In the genomic region with DNA sequence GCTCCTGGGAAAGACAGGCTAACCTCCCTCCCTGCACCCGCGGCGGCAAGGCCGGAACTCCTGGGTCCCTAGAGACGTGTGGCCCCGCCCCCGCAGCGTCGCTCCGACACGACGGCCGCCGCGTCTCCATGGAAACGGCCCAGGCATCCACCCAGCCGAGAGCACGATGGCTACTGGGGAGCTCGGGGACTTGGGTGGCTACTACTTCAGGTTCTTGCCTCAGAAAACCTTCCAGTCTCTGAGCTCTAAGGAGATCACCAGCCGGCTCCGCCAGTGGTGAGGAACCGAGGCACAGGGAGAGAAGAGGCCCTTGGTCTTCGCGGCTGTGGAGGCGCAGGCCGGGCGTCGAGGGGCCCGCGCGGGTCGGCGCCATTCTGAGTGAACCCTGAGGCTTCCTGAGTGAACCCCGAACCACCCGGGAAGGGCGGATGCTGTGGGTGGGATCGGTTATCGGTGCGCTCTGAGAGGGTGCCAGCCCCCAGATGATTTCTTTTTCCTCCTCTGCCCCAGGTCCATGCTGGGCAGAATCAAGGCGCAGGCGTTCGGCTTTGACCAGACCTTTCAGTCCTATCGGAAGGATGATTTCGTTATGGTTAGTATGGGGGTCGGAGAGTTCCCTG, we compare ENCODE assay signal across 8 cellular contexts. TPM values are rescaled to one million over a fixed set of nuclear protein-coding genes. Genes with fewer than 3 reads are reported as not detected.
DNase-seq lines count a peak whose midpoint lies in the region; ATAC-seq and TF ChIP-seq lines count a peak whose summit lies in the region.

CFAP300 (plus strand) TSS at position 133 of the 620 bp plus-strand sequence; CDS start at position 167, 34 bp downstream.

- peaks cover 0 to 8% (median 3%) of the 10 kb centered on the region in 3 donors for H3K4me1 Mint-ChIP-seq in IgD-negative memory B cell
- H3K4me1 Mint-ChIP-seq in MCF 10A (ENCODE audit: insufficient read depth, unreplicated experiment): peaks cover 5% of the 10 kb centered on the region

- TF ChIP-seq CTCF in GM06990 (IDR thresholded peaks at IDR 0.05; ENCODE audit: insufficient read depth, low read length, poor library complexity, severe bottlenecking) (no peak), MCF 10A (IDR thresholded peaks at IDR 0.05; ENCODE audit: unreplicated experiment) (no peak)

- no peaks in the 10 kb centered on the region for H3K27me3 ChIP-seq in GM06990 (replicated peaks; ENCODE audit: control insufficient read depth, insufficient read depth, low read length)

- peaks cover 2 to 10% (median 4%) of the 10 kb centered on the region in 3 donors for H3K9me3 Mint-ChIP-seq in IgD-negative memory B cell
- no peaks in the 10 kb centered on the region for H3K9me3 Mint-ChIP-seq in MCF 10A (ENCODE audit: unreplicated experiment)

- H3K9me3 ChIP-seq in iPS-18c (ENCODE audit: control insufficient read depth, insufficient read depth, low read length): no peaks in the 10 kb centered on the region

- H3K27ac Mint-ChIP-seq in IgD-negative memory B cell (no peak within 1 kb of the TSS), MCF 10A (ENCODE audit: low read depth, unreplicated experiment) (peak within 1 kb of the TSS; percentile 95)

- peak; percentile 45 for DNase-seq in GM06990 (ENCODE audit: extremely low read depth, insufficient read length)
- DNase-seq in T-helper 9 cell: peak; percentile 6
- peak; percentile 75 for DNase-seq in MCF 10A (ENCODE audit: unreplicated experiment)
- DNase-seq in sciatic nerve (ENCODE audit: low spot score): peak; percentile 96
- DNase-seq in Kasumi-1 (lab: John Stamatoyannopoulos, UW): no peak

- H3K36me3 Mint-ChIP-seq in IgD-negative memory B cell: no peaks in the 10 kb centered on the region
- H3K36me3 Mint-ChIP-seq in MCF 10A (ENCODE audit: insufficient read depth, unreplicated experiment): peaks cover 20% of the 10 kb centered on the region

- intact Hi-C loops in MCF 10A (cut with micrococcal nuclease): loop anchor here (2.0 to 5.0 kb wide), 2 partner anchors 65 to 221 kb away; partner anchors contain the start of gene YAP1
- intact Hi-C loops in sciatic nerve (cut with DNase I): no loop called here

- BruUV-seq in MCF 10A (replicated peaks; lab: Mats Ljungman, UMichigan): TSS peak; percentile 55

- POLR2A ChIA-PET in MCF 10A (lab: Yijun Ruan, JAX): interaction anchor here (0.9 to 1.8 kb wide), 9 partner anchors 9 to 221 kb away, joined by 3 to 11 read pairs (median 4); partner anchors contain the start of gene YAP1

- H3K4me3 ChIP-seq in GM06990 (replicated peaks; ENCODE audit: low read depth, low read length) (no peak within 1 kb of the TSS), iPS-18c (ENCODE audit: insufficient read depth, low read depth, low read length) (peak within 1 kb of the TSS; percentile 54)

- peaks cover 27% of the 10 kb centered on the region for H3K27me3 Mint-ChIP-seq in IgD-negative memory B cell
- H3K27me3 Mint-ChIP-seq in MCF 10A (ENCODE audit: insufficient read depth, unreplicated experiment): no peaks in the 10 kb centered on the region

- H3K4me3 Mint-ChIP-seq in IgD-negative memory B cell: peak within 1 kb of the TSS in 3 of 4 donors; percentile 62 to 84 (median 76)
- peak within 1 kb of the TSS; percentile 85 for H3K4me3 Mint-ChIP-seq in MCF 10A (ENCODE audit: unreplicated experiment)

- ATAC-seq in sciatic nerve (peak; percentile 99), GM21526 (IDR thresholded peaks at IDR 0.05; ENCODE audit: low FRiP score, unreplicated experiment) (no peak)

- no peaks in the 10 kb centered on the region for H3K36me3 ChIP-seq in GM06990 (ENCODE audit: control insufficient read depth, insufficient read depth, low read length)

- CTCF ChIA-PET in MCF 10A (lab: Yijun Ruan, JAX): interaction anchor here (0.6 to 1.2 kb wide), 3 partner anchors 35 to 347 kb away, joined by 3 to 5 read pairs (median 3); no protein-coding TSS in a partner anchor

RNA-seq across cellular contexts. Expression of gene CFAP300, which starts in this region (rescaled TPM):
- polyA plus RNA-seq in IgD-negative memory B cell: not detected
- total RNA-seq in MCF 10A (2022) (8.0 and 12.9 TPM in 2 replicates), sciatic nerve (4.8 TPM)

Comparison
In these comparisons a context has a peak if more than half of its experiments do, and no peak if none do; other contexts are left out.
1. DNase-seq: peak in GM06990 (single experiment), T-helper 9 cell (single experiment), MCF 10A (single experiment) and sciatic nerve (single experiment); none in Kasumi-1 (0 of 2).